9 cellular contexts compared by ENCODE assay signal in genomic region chr20:9408422-9409300, GRCh38.
DNase-seq lines count a peak whose midpoint lies in the region; ATAC-seq and TF ChIP-seq lines count a peak whose summit lies in the region.
"Had no signal": no experiment of that assay in that cellular context is flagged by ENCODE, and none has a peak within 500 bp of the region (broad histone marks: within the 10 kb centered on the region; RNA-seq: fewer than 3 reads in every experiment).

No MANE protein-coding gene starts in this region.

- peak overlapping the region; percentile 18 for H2AFZ ChIP-seq in ACC112 (ENCODE audit: low read length, unreplicated experiment)

- ATAC-seq in GM19035 (IDR thresholded peaks at IDR 0.05; ENCODE audit: unreplicated experiment) = peak; percentile 8
- ATAC-seq in HG03521 (IDR thresholded peaks at IDR 0.05; ENCODE audit: unreplicated experiment) = no peak

- H3K4me3 ChIP-seq in ACC112 (ENCODE audit: low read depth, low read length) = peak overlapping the region; percentile 22; the same call in 1 of the 2 replicates
- no peak overlapping the region for H3K4me3 ChIP-seq in fibroblast of villous mesenchyme (ENCODE audit: low read depth, low read length)
- H3K4me3 ChIP-seq in esophagus squamous epithelium = no peak overlapping the region

- TF ChIP-seq POLR2A in esophagus squamous epithelium (IDR thresholded peaks at IDR 0.05) = no peak

- 47 to 50% methylated on average over 10 of the region's 10 CpGs for WGBS in esophagus squamous epithelium, 2 donors

- peaks cover 26% of the 10 kb centered on the region for H3K4me1 ChIP-seq in ACC112 (ENCODE audit: control insufficient read depth, insufficient read depth, low read length, unreplicated experiment)
- H3K4me1 ChIP-seq in esophagus squamous epithelium = no peaks in the 10 kb centered on the region

- H3K36me3 ChIP-seq in ACC112 (ENCODE audit: insufficient read depth, low read length) (no peaks in the 10 kb centered on the region), esophagus squamous epithelium (no peaks in the 10 kb centered on the region)

- H3K27me3 ChIP-seq in ACC112 (ENCODE audit: insufficient read depth, low read length) = no peaks in the 10 kb centered on the region
- no peaks in the 10 kb centered on the region for H3K27me3 ChIP-seq in esophagus squamous epithelium

- H3K9me3 ChIP-seq in esophagus squamous epithelium = no peaks in the 10 kb centered on the region

- TF ChIP-seq CTCF in fibroblast of villous mesenchyme (IDR thresholded peaks at IDR 0.05; ENCODE audit: insufficient read depth, low read depth, low read length) = no peak
- TF ChIP-seq CTCF in esophagus squamous epithelium (IDR thresholded peaks at IDR 0.05) = no peak

- H3K27ac ChIP-seq in ACC112 (ENCODE audit: low read depth, low read length) (peak overlapping the region; percentile 64), esophagus squamous epithelium (no peak overlapping the region)

- intact Hi-C loops in esophagus squamous epithelium (cut with DNase I) = loop anchor here (5.0 kb wide), 1 partner anchor 204 kb away; no protein-coding TSS in a partner anchor

- no peaks in the 10 kb centered on the region for H3K79me2 ChIP-seq in ACC112 (ENCODE audit: control insufficient read depth, insufficient read depth, low read length, unreplicated experiment)

- DNase-seq in RPMI7951 (ENCODE audit: low read depth) (peak; percentile 59), fibroblast of villous mesenchyme (ENCODE audit: low read depth) (peak; percentile 19), esophagus squamous epithelium (lab: John Stamatoyannopoulos, UW) (no peak), COR-L47 (lab: John Stamatoyannopoulos, UW) (no peak), NAMALWA (ENCODE audit: low spot score) (no peak)
- DNase-seq: NK-92 treated with Interleukin-12 subunit alpha and Interleukin-12 subunit beta, amount 100 ng/mL, for 24 hours had no signal

Comparison
In these comparisons a context has a peak if more than half of its experiments do, and no peak if none do; other contexts are left out.
1. DNase-seq: peak in RPMI7951 (single experiment) and fibroblast of villous mesenchyme (single experiment); none in esophagus squamous epithelium (single experiment), COR-L47 (single experiment) and NAMALWA (single experiment).